ENCODE assay signal across 18 cellular contexts in the genomic region with DNA sequence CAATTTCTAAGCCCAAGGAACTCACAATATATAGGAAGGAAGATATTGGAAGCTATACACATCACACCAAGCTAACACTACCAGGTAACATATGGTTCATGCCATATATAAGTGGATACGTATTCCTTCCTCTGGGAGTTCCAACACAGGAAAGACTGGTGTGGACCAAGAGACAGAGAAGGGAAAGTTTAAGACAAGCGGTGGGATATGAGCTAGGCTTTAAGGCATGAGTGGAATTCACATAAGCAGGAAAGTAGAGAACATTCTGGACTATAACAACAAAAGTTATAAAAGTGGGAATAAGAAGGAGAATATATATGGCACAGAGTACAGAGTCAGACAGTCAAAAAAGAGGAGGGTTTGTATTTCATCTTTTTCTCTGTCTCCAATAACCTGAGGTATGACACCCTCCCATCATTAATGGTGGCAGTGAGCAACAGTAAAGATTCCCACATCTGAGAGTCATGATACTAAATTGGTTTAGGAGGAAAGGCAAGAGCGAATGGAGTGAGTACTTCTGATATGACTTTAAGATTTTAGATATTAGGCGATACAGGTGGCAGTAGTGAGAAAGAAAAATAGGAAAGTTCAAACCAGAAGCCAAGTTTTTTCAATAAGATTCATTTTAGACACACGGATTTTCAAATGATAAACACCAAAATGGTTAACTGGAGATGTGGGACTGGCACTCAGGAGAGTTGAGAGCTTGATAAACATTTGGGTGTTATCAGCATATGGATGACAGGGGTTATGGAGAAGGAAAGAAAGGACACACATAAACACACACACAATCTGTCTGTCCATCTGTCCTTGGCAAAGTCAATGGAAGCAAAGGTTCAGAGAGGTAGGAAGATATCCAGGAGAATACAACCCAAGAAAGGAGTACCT.
DNase-seq lines count a peak whose midpoint lies in the region; TF ChIP-seq lines count a peak whose summit lies in the region.
"Had no signal": no experiment of that assay in that cellular context is flagged by ENCODE, and none has a peak within 500 bp of the region (broad histone marks: within the 10 kb centered on the region; RNA-seq: fewer than 3 reads in every experiment).

No MANE protein-coding gene starts in this region.

- H3K9ac ChIP-seq in SK-N-SH (no peak overlapping the region), fibroblast of lung (ENCODE audit: insufficient read depth, low read length) (no peak overlapping the region)

- H4K20me1 ChIP-seq in SK-N-SH (ENCODE audit: insufficient read depth) (no peaks in the 10 kb centered on the region), fibroblast of lung (ENCODE audit: control insufficient read depth, extremely low read depth, insufficient read depth, low read length) (no peaks in the 10 kb centered on the region)

- TF ChIP-seq EP300 in SK-N-SH (IDR thresholded peaks at IDR 0.05; ENCODE audit: borderline replicate concordance in 1 of 2, low read depth in 1 of 2, low read length in 1 of 2), result no peak

- 89% methylated on average over 5 of the region's 5 CpGs for WGBS in SK-N-SH (ENCODE audit: low lambda C conversion rate)

- TF ChIP-seq RAD21 in SK-N-SH (IDR thresholded peaks at IDR 0.05; ENCODE audit: low read length), result no peak

- H3K27ac Mint-ChIP-seq in progenitor cell of endocrine pancreas, result peak overlapping the region; percentile 11
- H3K27ac Mint-ChIP-seq: activated CD4-positive, alpha-beta T cell treated with anti-CD3 and anti-CD28 coated beads, Interleukin-2, amount 10 ng/mL, durations not matched to agents 7 days and 5 days; activated T-cell treated with anti-CD3 and anti-CD28 coated beads, Interleukin-2, amount 50 U/mL, for 72 hours had no signal

- POLR2A ChIA-PET in SK-N-SH (lab: Yijun Ruan, JAX), result no interaction called here

- peaks cover 12% of the 10 kb centered on the region for H3K36me3 Mint-ChIP-seq in progenitor cell of endocrine pancreas (ENCODE audit: insufficient read depth)

- no peaks in the 10 kb centered on the region for H3K9me3 Mint-ChIP-seq in progenitor cell of endocrine pancreas (ENCODE audit: low read depth)
- H3K9me3 Mint-ChIP-seq: activated CD4-positive, alpha-beta T cell treated with anti-CD3 and anti-CD28 coated beads, Interleukin-2, amount 10 ng/mL, durations not matched to agents 7 days and 5 days; activated T-cell treated with anti-CD3 and anti-CD28 coated beads, Interleukin-2, amount 50 U/mL, for 72 hours had no signal

- H3K27ac ChIP-seq in SK-N-SH (ENCODE audit: low read depth in 2 of 2, low read length in 1 of 2) (peak overlapping the region in 1 of 2 experiments; percentile 47; a peak in 2 of 4 replicates), fibroblast of lung (ENCODE audit: insufficient read depth, low read length) (no peak overlapping the region)
- H3K27ac ChIP-seq: thyroid gland had no signal

- H3K9me2 ChIP-seq in SK-N-SH, result no peaks in the 10 kb centered on the region

- TF ChIP-seq CTCF in SK-N-SH (IDR thresholded peaks at IDR 0.05), result no peak
- TF ChIP-seq CTCF in fibroblast of lung (conservative IDR thresholded peaks at IDR 0.05 in 1 of 2, IDR thresholded peaks at IDR 0.05 in 1 of 2; ENCODE audit: low read depth in 1 of 2, low read length in 2 of 2), result no peak
- TF ChIP-seq CTCF in progenitor cell of endocrine pancreas (IDR thresholded peaks at IDR 0.05; ENCODE audit: unreplicated experiment), result no peak

- no peaks in the 10 kb centered on the region for H3K27me3 ChIP-seq in SK-N-SH (ENCODE audit: insufficient read depth)
- no peaks in the 10 kb centered on the region for H3K27me3 ChIP-seq in fibroblast of lung (ENCODE audit: control insufficient read depth, insufficient read depth, low read length)
- H3K27me3 ChIP-seq: thyroid gland had no signal

- H3K27me3 Mint-ChIP-seq in progenitor cell of endocrine pancreas, result no peaks in the 10 kb centered on the region
- H3K27me3 Mint-ChIP-seq: activated CD4-positive, alpha-beta T cell treated with anti-CD3 and anti-CD28 coated beads, Interleukin-2, amount 10 ng/mL, durations not matched to agents 7 days and 5 days; effector memory CD8-positive, alpha-beta T cell had no signal

- H2AFZ ChIP-seq in SK-N-SH (ENCODE audit: low read depth) (no peak overlapping the region), fibroblast of lung (ENCODE audit: low read length) (no peak overlapping the region)

- peak overlapping the region; percentile 31; the same call in 1 of the 2 replicates for H3K4me2 ChIP-seq in SK-N-SH
- no peak overlapping the region for H3K4me2 ChIP-seq in fibroblast of lung (ENCODE audit: extremely low read depth, insufficient read depth, low read length)

- no peak overlapping the region for H3K4me3 ChIP-seq in SK-N-SH (ENCODE audit: low read depth in 2 of 2, low read length in 1 of 2)
- no peak overlapping the region for H3K4me3 ChIP-seq in fibroblast of lung (replicated peaks in 1 of 4; ENCODE audit: control extremely low read depth in 1 of 4, insufficient read depth in 1 of 4, low read depth in 3 of 4, low read length in 4 of 4)
- H3K4me3 ChIP-seq: thyroid gland had no signal

- peaks cover 0 to 26% of the 10 kb centered on the region in 2 experiments; a peak in 3 of 4 replicates for H3K4me1 ChIP-seq in SK-N-SH (ENCODE audit: control insufficient read depth in 1 of 2, insufficient read depth in 2 of 2, low read depth in 1 of 2, low read length in 1 of 2)
- H3K4me1 ChIP-seq in fibroblast of lung (ENCODE audit: control insufficient read depth, extremely low read depth, insufficient read depth, low read length), result peaks cover 2% of the 10 kb centered on the region
- H3K4me1 ChIP-seq: thyroid gland had no signal

- peaks cover 20% of the 10 kb centered on the region for H3F3A ChIP-seq in SK-N-SH (replicated peaks; ENCODE audit: insufficient read depth)

- CTCF ChIA-PET in SK-N-SH (lab: Yijun Ruan, JAX), result no interaction called here

- H3K9me3 ChIP-seq in SK-N-SH (no peaks in the 10 kb centered on the region), fibroblast of lung (ENCODE audit: control insufficient read depth, insufficient read depth, low read depth, low read length) (no peaks in the 10 kb centered on the region)
- H3K9me3 ChIP-seq: thyroid gland had no signal

- no peaks in the 10 kb centered on the region; the same call in 1 of the 2 replicates for H3K79me2 ChIP-seq in SK-N-SH (ENCODE audit: insufficient read depth)
- H3K79me2 ChIP-seq in fibroblast of lung (ENCODE audit: control insufficient read depth, insufficient read depth, low read length), result no peaks in the 10 kb centered on the region

- DNase-seq in ELR (ENCODE audit: low read depth) (peak; percentile 23), SK-N-SH (no peak), fibroblast of lung (ENCODE audit: low read depth in 2 of 2) (peak; percentile 22 to 71), progenitor cell of endocrine pancreas (ENCODE audit: low spot score, unreplicated experiment) (no peak), foreskin melanocyte (no peak), NCI-H187 (lab: John Stamatoyannopoulos, UW) (no peak), NCI-H510A (lab: John Stamatoyannopoulos, UW) (no peak), NCI-H446 treated with DMSO at 0.1 percent for 48 hours (lab: John Stamatoyannopoulos, UW) (no peak)
- DNase-seq: activated CD4-positive, alpha-beta T cell treated with anti-CD3 and anti-CD28 coated beads, Interleukin-2, amount 10 ng/mL, durations not matched to agents 7 days and 5 days; activated T-cell treated with anti-CD3 and anti-CD28 coated beads, Interleukin-2, amount 50 U/mL, for 72 hours; amygdala; C1 segment of cervical spinal cord; effector memory CD8-positive, alpha-beta T cell; NCI-H2107; SHP77 treated with DMSO at 0.1 percent for 48 hours; stimulated activated CD4-positive, alpha-beta T cell treated with anti-CD3 and anti-CD28 coated beads, Interleukin-2, amount 100 ng/mL, for 24 hours; T1000; thyroid gland had no signal

- H3K36me3 ChIP-seq in SK-N-SH (replicated peaks in 1 of 2; ENCODE audit: control insufficient read depth in 1 of 2, insufficient read depth in 2 of 2, low read length in 1 of 2) (peaks cover 29 to 51% of the 10 kb centered on the region in 2 experiments), fibroblast of lung (ENCODE audit: control insufficient read depth, insufficient read depth, low read length) (no peaks in the 10 kb centered on the region)

- H3K4me1 Mint-ChIP-seq in progenitor cell of endocrine pancreas (ENCODE audit: low read depth), result peaks cover 16% of the 10 kb centered on the region
- H3K4me1 Mint-ChIP-seq: activated CD4-positive, alpha-beta T cell treated with anti-CD3 and anti-CD28 coated beads, Interleukin-2, amount 10 ng/mL, durations not matched to agents 7 days and 5 days had no signal

- H3K4me3 Mint-ChIP-seq in progenitor cell of endocrine pancreas (ENCODE audit: low read depth), result no peak overlapping the region
- H3K4me3 Mint-ChIP-seq: activated CD4-positive, alpha-beta T cell treated with anti-CD3 and anti-CD28 coated beads, Interleukin-2, amount 10 ng/mL, durations not matched to agents 7 days and 5 days; activated T-cell treated with anti-CD3 and anti-CD28 coated beads, Interleukin-2, amount 50 U/mL, for 72 hours; effector memory CD8-positive, alpha-beta T cell had no signal

TF ChIP-seq in SK-N-SH, 30 proteins besides CTCF, POLR2A, EP300 and RAD21 (continues in another document):
- TF ChIP-seq MEF2A (IDR thresholded peaks at IDR 0.05; ENCODE audit: borderline replicate concordance, low read depth) (no peak), NRF1 (IDR thresholded peaks at IDR 0.05; ENCODE audit: low read depth, low read length) (no peak), FOXJ3 (CRISPR knock-in tag; IDR thresholded peaks at IDR 0.05) (no peak), TEAD4 (IDR thresholded peaks at IDR 0.05; ENCODE audit: borderline replicate concordance, insufficient read depth) (no peak), RFX5 (IDR thresholded peaks at IDR 0.05; ENCODE audit: low read length) (no peak), GABPA (IDR thresholded peaks at IDR 0.05; ENCODE audit: low read depth) (no peak)
- TF ChIP-seq, protein P1, sequence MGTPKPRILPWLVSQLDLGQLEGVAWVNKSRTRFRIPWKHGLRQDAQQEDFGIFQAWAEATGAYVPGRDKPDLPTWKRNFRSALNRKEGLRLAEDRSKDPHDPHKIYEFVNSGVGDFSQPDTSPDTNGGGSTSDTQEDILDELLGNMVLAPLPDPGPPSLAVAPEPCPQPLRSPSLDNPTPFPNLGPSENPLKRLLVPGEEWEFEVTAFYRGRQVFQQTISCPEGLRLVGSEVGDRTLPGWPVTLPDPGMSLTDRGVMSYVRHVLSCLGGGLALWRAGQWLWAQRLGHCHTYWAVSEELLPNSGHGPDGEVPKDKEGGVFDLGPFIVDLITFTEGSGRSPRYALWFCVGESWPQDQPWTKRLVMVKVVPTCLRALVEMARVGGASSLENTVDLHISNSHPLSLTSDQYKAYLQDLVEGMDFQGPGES (IDR thresholded peaks at IDR 0.05; ENCODE audit: low read depth, low read length), result no peak
- TF ChIP-seq, protein P2, sequence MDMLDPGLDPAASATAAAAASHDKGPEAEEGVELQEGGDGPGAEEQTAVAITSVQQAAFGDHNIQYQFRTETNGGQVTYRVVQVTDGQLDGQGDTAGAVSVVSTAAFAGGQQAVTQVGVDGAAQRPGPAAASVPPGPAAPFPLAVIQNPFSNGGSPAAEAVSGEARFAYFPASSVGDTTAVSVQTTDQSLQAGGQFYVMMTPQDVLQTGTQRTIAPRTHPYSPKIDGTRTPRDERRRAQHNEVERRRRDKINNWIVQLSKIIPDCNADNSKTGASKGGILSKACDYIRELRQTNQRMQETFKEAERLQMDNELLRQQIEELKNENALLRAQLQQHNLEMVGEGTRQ (IDR thresholded peaks at IDR 0.05; ENCODE audit: borderline replicate concordance, low read depth, low read length), result no peak

Comparison
In these comparisons a context has a peak if more than half of its experiments do, and no peak if none do; other contexts are left out.
1. DNase-seq: peak in ELR (single experiment) and fibroblast of lung (2 of 2); none in SK-N-SH (single experiment), progenitor cell of endocrine pancreas (single experiment), foreskin melanocyte (single experiment), NCI-H187 (0 of 2), NCI-H510A (single experiment) and NCI-H446 treated with DMSO at 0.1 percent for 48 hours (single experiment).